In the genomic region with DNA sequence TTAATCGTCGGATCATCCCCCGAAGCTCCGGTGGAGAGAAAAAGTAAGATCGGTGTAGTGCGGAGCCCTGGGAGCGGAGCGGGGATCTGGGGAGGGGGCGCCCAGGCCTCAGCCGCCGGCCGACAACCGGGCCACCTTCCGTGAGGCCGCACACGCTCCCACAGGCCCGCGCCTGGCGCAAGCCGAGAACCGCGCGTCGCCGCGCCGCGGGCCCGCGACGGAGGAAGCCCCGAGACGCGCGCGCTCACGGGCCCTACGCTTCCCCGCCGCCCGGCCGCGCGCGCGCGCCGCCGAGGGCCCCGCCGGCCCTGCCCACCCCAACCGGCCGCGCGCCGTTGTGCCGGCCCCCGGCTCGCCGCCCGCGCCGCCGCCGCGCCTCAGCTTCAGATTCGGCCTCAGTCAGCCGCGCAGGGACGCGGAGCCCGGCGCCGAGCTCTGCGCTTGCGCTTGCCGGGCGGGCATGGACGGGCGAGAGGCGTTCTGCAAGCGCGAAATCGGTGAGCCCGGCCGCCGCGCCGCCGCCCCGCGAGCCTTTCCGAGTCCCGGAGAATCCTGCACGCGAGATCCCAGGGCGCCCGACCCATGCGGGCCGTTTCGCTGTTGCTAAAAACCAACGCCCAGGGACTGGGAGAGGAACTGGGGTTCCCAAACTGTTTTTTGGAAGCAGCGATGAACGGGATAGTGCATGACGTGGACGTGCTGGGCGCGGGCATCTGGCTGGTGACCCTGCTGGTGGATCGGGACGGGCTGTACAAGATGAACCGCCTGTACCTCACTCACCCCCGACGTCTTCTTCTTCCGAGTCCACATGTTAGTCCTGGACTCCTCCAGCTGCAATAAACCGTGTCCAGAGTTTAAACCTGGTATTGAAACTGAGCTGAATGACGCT, we compare ENCODE assay signal across 9 cellular contexts. TPM values are rescaled to one million over a fixed set of nuclear protein-coding genes. Genes with fewer than 3 reads are reported as not detected.
DNase-seq lines count a peak whose midpoint lies in the region; ATAC-seq, FAIRE-seq and TF ChIP-seq lines count a peak whose summit lies in the region.
"Had no signal": no experiment of that assay in that cellular context is flagged by ENCODE, and none has a peak within 500 bp of the region (broad histone marks: within the 10 kb centered on the region; RNA-seq: fewer than 3 reads in every experiment).

No MANE protein-coding gene starts in this region.

- peak overlapping the region; percentile 81 for H3K27ac ChIP-seq in HepG2 (ENCODE audit: extremely low read length, insufficient read depth, low read length)

- peak; percentile 74 to 81 for TF ChIP-seq POLR2A in HepG2 (IDR thresholded peaks at IDR 0.05; ENCODE audit: insufficient read depth in 1 of 2, low read depth in 2 of 2, low read length in 2 of 2)

- FAIRE-seq in HepG2 (lab: Jason Lieb, UNC) = no peak
- FAIRE-seq: TTC549 had no signal

- BruUV-seq in HepG2 (replicated peaks; lab: Mats Ljungman, UMichigan) = TSS peak; percentile 88

- no peaks in the 10 kb centered on the region for H3K36me3 ChIP-seq in HepG2 (replicated peaks in 1 of 2; ENCODE audit: control insufficient read depth in 1 of 2, insufficient read depth in 2 of 2, low read length in 2 of 2)

- CTCF ChIA-PET in HepG2 (lab: Yijun Ruan, JAX; ENCODE audit: low intra/inter-chr PET ratio, low total read pairs) = no interaction called here

- no peak for TF ChIP-seq EP300 in HepG2 (IDR thresholded peaks at IDR 0.05; ENCODE audit: low read depth in 2 of 2, low read length in 2 of 2)
- no peak for TF ChIP-seq EP300 in HepG2 (CRISPR knock-in tag; IDR thresholded peaks at IDR 0.05; ENCODE audit: borderline replicate concordance)

- peak overlapping the region; percentile 77 to 96 (median 84) for H3K4me3 ChIP-seq in HepG2 (replicated peaks in 1 of 3; ENCODE audit: insufficient read depth in 1 of 3, low read depth in 2 of 3, low read length in 3 of 3)

- no peaks in the 10 kb centered on the region for H3K36me3 Mint-ChIP-seq in activated CD4-positive, alpha-beta T cell treated with anti-CD3 and anti-CD28 coated beads, Interleukin-2, amount 10 ng/mL, durations not matched to agents 24 days and 14 days (ENCODE audit: low read depth)

- H3K27ac Mint-ChIP-seq in activated CD4-positive, alpha-beta T cell treated with anti-CD3 and anti-CD28 coated beads, Interleukin-2, amount 10 ng/mL, durations not matched to agents 24 days and 14 days = peak overlapping the region; percentile 79

- H3K9me3 Mint-ChIP-seq in activated CD4-positive, alpha-beta T cell treated with anti-CD3 and anti-CD28 coated beads, Interleukin-2, amount 10 ng/mL, durations not matched to agents 24 days and 14 days = no peaks in the 10 kb centered on the region

- peaks cover 65% of the 10 kb centered on the region for H3K4me1 ChIP-seq in HepG2 (ENCODE audit: insufficient read depth, low read length)

- peaks cover 32% of the 10 kb centered on the region for H3K4me1 Mint-ChIP-seq in activated CD4-positive, alpha-beta T cell treated with anti-CD3 and anti-CD28 coated beads, Interleukin-2, amount 10 ng/mL, durations not matched to agents 24 days and 14 days

- H2AFZ ChIP-seq in HepG2 (ENCODE audit: low read length) = peak overlapping the region; percentile 65

- peak overlapping the region; percentile 99 for H3K4me2 ChIP-seq in HepG2 (ENCODE audit: low read depth, low read length)

- peak; percentile 27; the same call in 1 of the 2 replicates for TF ChIP-seq RAD21 in HepG2 (CRISPR knock-in tag; IDR thresholded peaks at IDR 0.05)

- 1% methylated on average over 38 of the region's 116 CpGs for WGBS in HepG2 (ENCODE audit: low lambda C conversion rate)

- intact Hi-C loops in activated CD4-positive, alpha-beta T cell treated with anti-CD3 and anti-CD28 coated beads, Interleukin-2, amount 10 ng/mL, durations not matched to agents 24 days and 14 days (cut with micrococcal nuclease) = loop anchor here (1.0 kb wide), 1 partner anchor 73 kb away; no protein-coding TSS in a partner anchor
- intact Hi-C loops in HepG2 (cut with micrococcal nuclease; ENCODE audit: unreplicated experiment) = no loop called here

- TF ChIP-seq CTCF in HepG2 (CRISPR knock-in tag; IDR thresholded peaks at IDR 0.05) = no peak; the same call in 1 of the 2 replicates

- H3K9ac ChIP-seq in HepG2 (ENCODE audit: insufficient read depth, low read depth, low read length) = peak overlapping the region; percentile 82

- H3K9me3 ChIP-seq in HepG2 (ENCODE audit: low read length) = no peaks in the 10 kb centered on the region

- H4K20me1 ChIP-seq in HepG2 (ENCODE audit: insufficient read depth, low read length) = no peaks in the 10 kb centered on the region

- H3K4me3 Mint-ChIP-seq in activated CD4-positive, alpha-beta T cell treated with anti-CD3 and anti-CD28 coated beads, Interleukin-2, amount 10 ng/mL, durations not matched to agents 24 days and 14 days = peak overlapping the region; percentile 95

- in situ Hi-C loops in HepG2 (cut with HindIII; ENCODE audit: extremely low pct_ligation_motif_present, low pct_unique_long_range_greater_than_20kb) = loop anchor here (25.0 kb wide), 1 partner anchor 680 kb away; no protein-coding TSS in a partner anchor

- ATAC-seq in GM19035 (IDR thresholded peaks at IDR 0.05; ENCODE audit: unreplicated experiment) (peak; percentile 86), HG03280 (IDR thresholded peaks at IDR 0.05; ENCODE audit: unreplicated experiment) (peak; percentile 91), HepG2 (peak; percentile 87)

- H3K79me2 ChIP-seq in HepG2 (ENCODE audit: insufficient read depth, low read length) = no peaks in the 10 kb centered on the region

- POLR2A ChIA-PET in HepG2 (lab: Yijun Ruan, JAX) = interaction anchor here (0.8 to 1.5 kb wide), 4 partner anchors 10 to 681 kb away, joined by 3 to 7 read pairs (median 4); a partner anchor contains a TSS

- H3K27me3 ChIP-seq in HepG2 (ENCODE audit: control insufficient read depth in 1 of 2, insufficient read depth in 2 of 2, low read length in 2 of 2) = peaks cover 0 to 9% of the 10 kb centered on the region in 2 experiments; a peak in 1 of 5 replicates

- DNase-seq in Ammon's horn (ENCODE audit: low spot score) (peak; percentile 92), NCI-H446 treated with DMSO at 0.1 percent for 48 hours (lab: John Stamatoyannopoulos, UW) (peak; percentile 49), dedifferentiated amniotic fluid mesenchymal stem cell (ENCODE audit: extremely low spot score) (peak; percentile 76), HepG2 (ENCODE audit: low spot score) (peak; percentile 74)
- DNase-seq in activated CD4-positive, alpha-beta T cell treated with anti-CD3 and anti-CD28 coated beads, Interleukin-2, amount 10 ng/mL, durations not matched to agents 24 days and 14 days = peak; percentile 97
- DNase-seq in stimulated activated CD4-positive, alpha-beta T cell treated with anti-CD3 and anti-CD28 coated beads, Interleukin-2, amount 100 ng/mL, for 4 hours (ENCODE audit: low read depth) = peak; percentile 81

- peaks cover 45% of the 10 kb centered on the region for H3K27me3 Mint-ChIP-seq in activated CD4-positive, alpha-beta T cell treated with anti-CD3 and anti-CD28 coated beads, Interleukin-2, amount 10 ng/mL, durations not matched to agents 24 days and 14 days

TF ChIP-seq in HepG2, 621 proteins besides CTCF, POLR2A, EP300 and RAD21 (continues in another document):
- TF ChIP-seq, protein P1, sequence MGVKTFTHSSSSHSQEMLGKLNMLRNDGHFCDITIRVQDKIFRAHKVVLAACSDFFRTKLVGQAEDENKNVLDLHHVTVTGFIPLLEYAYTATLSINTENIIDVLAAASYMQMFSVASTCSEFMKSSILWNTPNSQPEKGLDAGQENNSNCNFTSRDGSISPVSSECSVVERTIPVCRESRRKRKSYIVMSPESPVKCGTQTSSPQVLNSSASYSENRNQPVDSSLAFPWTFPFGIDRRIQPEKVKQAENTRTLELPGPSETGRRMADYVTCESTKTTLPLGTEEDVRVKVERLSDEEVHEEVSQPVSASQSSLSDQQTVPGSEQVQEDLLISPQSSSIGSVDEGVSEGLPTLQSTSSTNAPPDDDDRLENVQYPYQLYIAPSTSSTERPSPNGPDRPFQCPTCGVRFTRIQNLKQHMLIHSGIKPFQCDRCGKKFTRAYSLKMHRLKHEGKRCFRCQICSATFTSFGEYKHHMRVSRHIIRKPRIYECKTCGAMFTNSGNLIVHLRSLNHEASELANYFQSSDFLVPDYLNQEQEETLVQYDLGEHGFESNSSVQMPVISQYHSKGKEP (CRISPR knock-in tag; IDR thresholded peaks at IDR 0.05) = no peak
- TF ChIP-seq SRF (IDR thresholded peaks at IDR 0.05; ENCODE audit: low read depth, low read length) = no peak
- TF ChIP-seq NPAS2 (CRISPR knock-in tag; IDR thresholded peaks at IDR 0.05; ENCODE audit: borderline replicate concordance) = no peak

RNA-seq across cellular contexts. Expression of a gene that starts 28.0 kb away (rescaled TPM):
- 2.4 and 2.7 TPM in 2 replicates for total RNA-seq in activated CD4-positive, alpha-beta T cell treated with anti-CD3 and anti-CD28 coated beads, Interleukin-2, amount 10 ng/mL, durations not matched to agents 24 days and 14 days
- 0.67 and 0.97 TPM in 2 replicates for total RNA-seq in HepG2 (2016; rRNA removed; fragmentation: Illumina TruSeq; extraction: Trizol)
- 0.91 and 1.2 TPM in 2 replicates for total RNA-seq in HepG2 (2016; cell fraction: cytosol; rRNA removed; fragmentation: Illumina TruSeq; extraction: Trizol; ENCODE audit: low read depth)
- total RNA-seq in HepG2 (2016; cell fraction: insoluble cytoplasmic fraction; rRNA removed; fragmentation: Illumina TruSeq; extraction: Trizol) = 0.65 and 0.69 TPM in 2 replicates
- total RNA-seq in HepG2 (2016; cell fraction: membrane; rRNA removed; fragmentation: Illumina TruSeq; extraction: Trizol) = 0.76 and 0.83 TPM in 2 replicates
- 1.5 and 1.6 TPM in 2 replicates for total RNA-seq in HepG2 (2016; cell fraction: nucleus; rRNA removed; fragmentation: Illumina TruSeq; extraction: Trizol)
- 1.0 and 1.3 TPM in 2 replicates for polyA plus RNA-seq in HepG2 (2011; rRNA removed)
- 0.28 and 0.36 TPM in 2 replicates for polyA plus RNA-seq in HepG2 (2011; cell fraction: cytosol; rRNA removed)
- 1.1 and 1.2 TPM in 2 replicates for polyA plus RNA-seq in HepG2 (2011; cell fraction: nucleus; rRNA removed)
- 1.5 and 1.7 TPM in 2 replicates for polyA plus RNA-seq in HepG2 (2012)
- polyA plus RNA-seq in HepG2 (2016; cell fraction: cytosol; fragmentation: Illumina TruSeq; extraction: Trizol; ENCODE audit: low read depth) = 0.19 and 0.36 TPM in 2 replicates
- 0.74 and 0.97 TPM in 2 replicates for polyA plus RNA-seq in HepG2 (2016; cell fraction: insoluble cytoplasmic fraction; fragmentation: Illumina TruSeq; extraction: Trizol; ENCODE audit: low read depth)
- 0.45 and 0.54 TPM in 2 replicates for polyA plus RNA-seq in HepG2 (2016; cell fraction: membrane; fragmentation: Illumina TruSeq; extraction: Trizol; ENCODE audit: low read depth)
- 1.3 and 1.9 TPM in 2 replicates for polyA plus RNA-seq in HepG2 (2016; cell fraction: nucleus; fragmentation: Illumina TruSeq; extraction: Trizol; ENCODE audit: insufficient read depth, low read depth)
- polyA minus RNA-seq in HepG2 (2011; rRNA and poly(A)+ RNA removed; ENCODE audit: low replicate concordance) = 2.1 and 7.4 TPM in 2 replicates
- 0.20 and 0.79 TPM in 2 replicates for polyA minus RNA-seq in HepG2 (2011; cell fraction: cytosol; rRNA and poly(A)+ RNA removed)
- 2.6 and 4.1 TPM in 2 replicates for polyA minus RNA-seq in HepG2 (2011; cell fraction: nucleus; rRNA and poly(A)+ RNA removed)

Comparison
In these comparisons a context has a peak if more than half of its experiments do, and no peak if none do; other contexts are left out.
1. Peak in every context shown above with its lines: DNase-seq, ATAC-seq, H3K4me3 ChIP-seq and H3K27ac ChIP-seq.